In genomic region chr17:78747479-78747878, GRCh38 we compare ENCODE assay signal across 1 cellular context.
TF ChIP-seq lines count a peak whose summit lies in the region.

No MANE protein-coding gene starts in this region.

TF ChIP-seq in GM12878, 131 proteins besides CTCF, POLR2A, EP300 and RAD21 (continued from another document):
- no peak for TF ChIP-seq USF2 (IDR thresholded peaks at IDR 0.05; ENCODE audit: borderline replicate concordance, low read depth, low read length)
- 0 out of 2 replicates have a peak, but pooled peaks have one; percentile 5 for TF ChIP-seq YY1 (IDR thresholded peaks at IDR 0.05; ENCODE audit: low read depth, low read length)
- TF ChIP-seq SMAD1 (IDR thresholded peaks at IDR 0.05; ENCODE audit: low read depth, partially characterized antibody), result no peak
TF ChIP-seq in GM12878: peak in this region for 2.
